ENCODE assay signal across 28 cellular contexts in the genomic region with DNA sequence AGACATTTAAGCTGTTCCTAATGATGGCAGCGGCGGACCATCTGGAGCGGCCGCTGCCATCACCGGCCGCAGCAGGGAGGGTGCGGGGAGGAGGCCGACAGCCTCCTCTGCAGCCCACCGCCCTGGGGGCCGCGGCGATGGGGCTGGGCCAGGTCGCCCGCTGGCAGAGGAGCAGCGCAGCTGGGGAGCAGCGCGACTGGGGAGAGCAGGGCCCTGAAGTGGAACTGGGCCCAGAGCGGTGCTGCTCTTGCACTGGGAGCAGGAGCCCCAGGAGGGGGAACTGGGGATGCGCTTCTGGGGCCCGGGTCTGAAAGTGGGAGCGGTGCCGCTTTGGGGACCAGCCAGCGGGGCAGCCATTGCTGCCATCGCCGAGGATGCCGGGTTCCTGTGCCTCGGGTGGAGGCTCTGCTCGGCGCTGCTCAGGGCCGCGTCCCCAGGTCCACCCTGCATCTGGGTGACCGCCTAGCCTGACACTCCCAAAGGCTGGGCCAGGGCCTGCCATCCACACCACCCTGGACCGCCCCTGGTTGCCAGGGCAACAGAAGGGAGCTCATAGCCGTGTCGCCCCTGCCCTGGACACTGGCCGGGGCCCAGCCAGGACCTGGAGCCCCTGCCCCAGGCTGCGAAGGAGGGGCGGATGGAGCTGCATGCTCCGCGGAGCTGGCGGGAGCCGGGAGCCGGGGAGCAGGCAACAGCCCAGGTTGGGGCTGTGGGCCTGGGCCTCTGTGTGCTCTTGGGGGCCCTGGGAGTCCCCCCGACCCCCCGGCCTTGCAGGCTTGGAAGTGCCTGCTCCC.
DNase-seq lines count a peak whose midpoint lies in the region; ATAC-seq and TF ChIP-seq lines count a peak whose summit lies in the region.
"Had no signal": no experiment of that assay in that cellular context is flagged by ENCODE, and none has a peak within 500 bp of the region (broad histone marks: within the 10 kb centered on the region; RNA-seq: fewer than 3 reads in every experiment).

No MANE protein-coding gene starts in this region.

- H3K36me3 ChIP-seq in DOHH2 (ENCODE audit: control insufficient read depth, low read length) = no peaks in the 10 kb centered on the region
- H3K36me3 ChIP-seq in OCI-LY1 (ENCODE audit: insufficient read depth, low read length) = no peaks in the 10 kb centered on the region
- H3K36me3 ChIP-seq: left ventricle myocardium inferior, prostate gland, transverse colon had no signal

- H2AFZ ChIP-seq in OCI-LY1 (ENCODE audit: low read length) = no peak overlapping the region

- H3K9me2 ChIP-seq in DOHH2 (replicated peaks; ENCODE audit: control insufficient read depth, low read length) = no peaks in the 10 kb centered on the region
- no peaks in the 10 kb centered on the region for H3K9me2 ChIP-seq in OCI-LY1 (ENCODE audit: low read depth, low read length)

- peaks cover 27% of the 10 kb centered on the region for H3K4me1 ChIP-seq in DOHH2 (ENCODE audit: control insufficient read depth, low read length)
- H3K4me1 ChIP-seq in OCI-LY1 (ENCODE audit: insufficient read depth, low read length, severe bottlenecking) = peaks cover 27% of the 10 kb centered on the region
- H3K4me1 ChIP-seq: prostate gland had no signal

- H3K4me3 ChIP-seq in DOHH2 (ENCODE audit: low read length) (peak overlapping the region; percentile 73; the same call in 1 of the 2 replicates), OCI-LY1 (ENCODE audit: low read depth, low read length, poor library complexity, severe bottlenecking) (no peak overlapping the region)
- H3K4me3 ChIP-seq: left ventricle myocardium inferior, prostate gland, transverse colon had no signal

- no peaks in the 10 kb centered on the region for H3F3A ChIP-seq in DOHH2 (ENCODE audit: control insufficient read depth, insufficient read depth)
- H3F3A ChIP-seq in OCI-LY1 (ENCODE audit: insufficient read depth, low read length) = no peaks in the 10 kb centered on the region

- TF ChIP-seq CTCF in DOHH2 (IDR thresholded peaks at IDR 0.05; ENCODE audit: low read depth, low read length, poor library complexity, severe bottlenecking) (no peak), OCI-LY1 (IDR thresholded peaks at IDR 0.05; ENCODE audit: low read length) (no peak)

- DNase-seq in epithelial cell of prostate (ENCODE audit: low read depth, low spot score) (no peak), retina (peak; percentile 41), GM19240 (ENCODE audit: insufficient read length, low spot score) (no peak), SHP77 treated with DMSO at 0.1 percent for 48 hours (lab: John Stamatoyannopoulos, UW) (no peak)
- DNase-seq: activated CD4-positive, alpha-beta T cell treated with anti-CD3 and anti-CD28 coated beads, Interleukin-2, amount 50 U/mL, for 4 hours; activated CD4-positive, CD25-positive, alpha-beta regulatory T cell; activated CD8-positive, alpha-beta memory T cell treated with anti-CD3 and anti-CD28 coated beads, Interleukin-2, amount 10 ng/mL, durations not matched to agents 7 days and 5 days; activated gamma-delta T cell; activated naive CD8-positive, alpha-beta T cell treated with anti-CD3 and anti-CD28 coated beads, Interleukin-2, amount 10 ng/mL, durations not matched to agents 7 days and 5 days; activated T-cell treated with anti-CD3 and anti-CD28 coated beads, Interleukin-2, amount 50 U/mL, for 4 hours; aorta; DMS79 treated with DMSO at 0.1 percent for 48 hours; effector CD4-positive, alpha-beta T cell; GF-D8; left ventricle myocardium inferior; NCI-H1417; NCI-H2029; NCI-H524 treated with DMSO at 0.1 percent for 48 hours; occipital lobe; stimulated activated CD4-positive, alpha-beta T cell treated with anti-CD3 and anti-CD28 coated beads, Interleukin-4, amount 100 ng/mL, for 4 hours had no signal

- H3K79me2 ChIP-seq in DOHH2 (ENCODE audit: control insufficient read depth, low read length) (no peaks in the 10 kb centered on the region), OCI-LY1 (ENCODE audit: insufficient read depth, low read length) (no peaks in the 10 kb centered on the region)

- H4K20me1 ChIP-seq in DOHH2 (ENCODE audit: control insufficient read depth, insufficient read depth, low read depth, low read length) = no peaks in the 10 kb centered on the region
- no peaks in the 10 kb centered on the region for H4K20me1 ChIP-seq in OCI-LY1 (ENCODE audit: insufficient read depth, low read length)

- H3K9me3 ChIP-seq in DOHH2 (ENCODE audit: control insufficient read depth, insufficient read depth, low read length) (peaks cover 5% of the 10 kb centered on the region), OCI-LY1 (ENCODE audit: low read length) (no peaks in the 10 kb centered on the region)
- H3K9me3 ChIP-seq: Caco-2, left ventricle myocardium inferior, prostate gland, transverse colon had no signal

- no peaks in the 10 kb centered on the region for H3K27me3 ChIP-seq in DOHH2 (ENCODE audit: control insufficient read depth, low read length)
- no peaks in the 10 kb centered on the region for H3K27me3 ChIP-seq in OCI-LY1 (ENCODE audit: insufficient read depth, low read length)
- H3K27me3 ChIP-seq: transverse colon had no signal

- H3K4me2 ChIP-seq in DOHH2 (ENCODE audit: low read length) = peak overlapping the region; percentile 95
- peak overlapping the region; percentile 59; the same call in 1 of the 2 replicates for H3K4me2 ChIP-seq in OCI-LY1 (ENCODE audit: low read length)
- H3K4me2 ChIP-seq: KMS-11 had no signal

- no peak for ATAC-seq in GM21528 (IDR thresholded peaks at IDR 0.05; ENCODE audit: low FRiP score, unreplicated experiment)
- ATAC-seq: activated CD8-positive, alpha-beta memory T cell treated with anti-CD3 and anti-CD28 coated beads, Interleukin-2, amount 10 ng/mL, durations not matched to agents 7 days and 5 days had no signal

- no peak overlapping the region for H3K9ac ChIP-seq in OCI-LY1 (ENCODE audit: low read length)
- H3K9ac ChIP-seq: KMS-11 had no signal

- H3K27ac ChIP-seq in DOHH2 (ENCODE audit: low read depth, low read length) (peak overlapping the region; percentile 10; the same call in 1 of the 2 replicates), OCI-LY1 (ENCODE audit: low read depth, low read length, poor library complexity, severe bottlenecking) (no peak overlapping the region), epithelial cell of prostate (peak overlapping the region; percentile 90)
- H3K27ac ChIP-seq: C4-2B, KMS-11, left ventricle myocardium inferior, prostate gland had no signal
